Comparison of ENCODE assay signal across 8 cellular contexts in the genomic region with DNA sequence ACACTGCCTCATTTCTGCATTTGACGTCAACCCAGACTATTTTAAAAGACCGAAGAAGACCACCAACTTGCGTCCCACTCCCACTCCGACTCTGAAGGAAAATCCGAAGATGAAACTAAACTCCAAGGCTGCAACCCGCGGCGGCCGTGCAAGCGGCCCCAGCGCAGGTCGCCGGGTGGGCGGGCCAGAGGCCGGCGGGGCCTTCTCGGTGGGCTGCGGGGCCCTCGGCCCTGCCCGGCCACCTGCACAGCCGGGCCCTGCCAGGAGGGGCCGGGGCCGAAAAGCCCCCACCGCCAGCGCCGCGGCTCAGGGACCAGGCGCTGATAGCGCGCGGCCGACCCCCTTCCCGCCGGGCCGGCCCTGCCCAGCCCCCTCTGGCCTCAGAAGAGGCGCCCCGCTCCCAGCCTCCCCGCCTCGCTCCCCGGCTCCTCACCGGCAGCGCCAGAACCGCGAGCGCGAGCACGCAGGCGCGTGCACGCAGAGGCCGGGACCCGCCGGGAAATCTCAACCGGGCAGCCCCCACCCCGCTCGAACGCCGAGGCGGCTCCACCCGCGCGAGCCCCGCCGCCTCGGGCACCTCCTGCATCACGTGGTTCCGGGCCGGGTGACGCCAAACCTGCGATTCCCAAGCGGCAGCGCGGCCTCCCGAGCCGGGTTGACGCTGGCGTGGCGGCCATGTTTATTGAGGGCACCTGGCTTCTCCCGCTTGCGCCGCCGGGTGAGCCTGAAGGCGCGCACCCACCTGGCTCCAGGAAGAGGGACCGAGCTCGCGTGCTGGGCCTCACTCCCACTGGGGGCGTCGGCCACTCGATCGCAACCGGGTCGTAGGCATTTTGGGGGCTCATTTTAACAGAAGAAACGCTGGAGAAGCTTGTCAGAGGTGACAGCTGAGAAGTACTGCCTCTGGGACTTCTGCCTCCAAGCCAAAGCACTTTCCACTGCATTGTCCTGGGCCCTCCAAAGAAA. TPM values are rescaled to one million over a fixed set of nuclear protein-coding genes. Genes with fewer than 3 reads are reported as not detected.
A peak's percentile ranks its signal among the peaks of the same experiment; 100 is the strongest.
DNase-seq lines count a peak whose midpoint lies in the region; ATAC-seq and TF ChIP-seq lines count a peak whose summit lies in the region.

A gene (minus strand): TSS at position 589 of the 966 bp plus-strand sequence. CDS start 1,170 bp downstream, outside the sequence.

- ATAC-seq in GM21723 (IDR thresholded peaks at IDR 0.05; ENCODE audit: unreplicated experiment) (peak; percentile 90), esophagus mucosa (peak; percentile 95)

- H3K79me2 ChIP-seq in PC-9 (ENCODE audit: low read depth), result peaks cover 21% of the 10 kb centered on the region

- in situ Hi-C loops in KBM-7 (cut with MboI; ENCODE audit: low pct_unique_long_range_greater_than_20kb, low sequenced_read_pairs), result no loop called here

- H3K4me1 ChIP-seq in PC-9 (replicated peaks; ENCODE audit: insufficient read depth) (peaks cover 18% of the 10 kb centered on the region), muscle layer of duodenum (ENCODE audit: control insufficient read depth in 1 of 2, insufficient read depth in 2 of 2, low read length in 2 of 2) (peaks cover 3 to 12% of the 10 kb centered on the region in 2 donors)

- no peaks in the 10 kb centered on the region for H4K20me1 ChIP-seq in PC-9 (ENCODE audit: insufficient read depth)

- H3K27ac ChIP-seq in PC-9 (peak within 1 kb of the TSS; percentile 18), muscle layer of duodenum (ENCODE audit: low read length) (peak within 1 kb of the TSS; percentile 41)

- DNase-seq in DMS153 treated with DMSO at 0.1 percent for 48 hours (lab: John Stamatoyannopoulos, UW; ENCODE audit: unreplicated experiment), result peak; percentile 98
- DNase-seq in KBM-7, result peak; percentile 96
- peak; percentile 88 to 99 for DNase-seq in PC-9
- peak; percentile 95 to 97 for DNase-seq in activated T-cell treated with anti-CD3 and anti-CD28 coated beads, Interleukin-2, amount 50 U/mL, for 48 hours
- DNase-seq in stimulated activated CD8-positive, alpha-beta memory T cell treated with anti-CD3 and anti-CD28 coated beads, Interleukin-7, amount 100 ng/mL, for 4 hours (ENCODE audit: low read depth in 2 of 2), result peak; percentile 88 to 93

- peak within 1 kb of the TSS; percentile 95 for H2AFZ ChIP-seq in PC-9

- no peaks in the 10 kb centered on the region for H3K27me3 ChIP-seq in PC-9 (ENCODE audit: insufficient read depth, low read depth)
- no peaks in the 10 kb centered on the region for H3K27me3 ChIP-seq in muscle layer of duodenum (ENCODE audit: low read depth, low read length)

- H3K9me2 ChIP-seq in PC-9 (ENCODE audit: insufficient read depth), result no peaks in the 10 kb centered on the region

- POLR2A ChIA-PET in PC-9 (lab: Charles Lee; ENCODE audit: unreplicated experiment), result interaction anchor here (0.6 to 0.7 kb wide), 3 partner anchors 21 to 1681 kb away, joined by 4 read pairs; a partner anchor contains a TSS

- H3K4me3 ChIP-seq in PC-9 (peak within 1 kb of the TSS; percentile 85), muscle layer of duodenum (ENCODE audit: low read depth in 1 of 2, low read length in 2 of 2) (peak within 1 kb of the TSS; percentile 77 to 86)

- BruUV-seq in PC-9 (replicated peaks; lab: Mats Ljungman, UMichigan), result TSS peak; percentile 21

- CTCF ChIA-PET in PC-9 (lab: Charles Lee), result no interaction called here

- no peaks in the 10 kb centered on the region for H3K9me3 ChIP-seq in PC-9 (ENCODE audit: insufficient read depth, low read depth)
- no peaks in the 10 kb centered on the region for H3K9me3 ChIP-seq in muscle layer of duodenum (ENCODE audit: control insufficient read depth in 1 of 2, low read length in 2 of 2)

- intact Hi-C loops in PC-9 (cut with micrococcal nuclease; ENCODE audit: unreplicated experiment), result loop anchor here (1.0 to 2.0 kb wide), 2 partner anchors 19 to 23 kb away; no protein-coding TSS in a partner anchor

- peaks cover 6% of the 10 kb centered on the region for H3K36me3 ChIP-seq in PC-9 (ENCODE audit: low read depth)
- peaks cover 16 to 21% of the 10 kb centered on the region in 2 donors for H3K36me3 ChIP-seq in muscle layer of duodenum (ENCODE audit: control insufficient read depth in 1 of 2, insufficient read depth in 2 of 2, low read length in 2 of 2)

- TF ChIP-seq CTCF in PC-9 (conservative IDR thresholded peaks at IDR 0.05), result no peak

- peaks cover 30% of the 10 kb centered on the region for H3F3A ChIP-seq in PC-9 (ENCODE audit: insufficient read depth, low read depth)

- peak within 1 kb of the TSS; percentile 88 for H3K4me2 ChIP-seq in PC-9

RNA-seq across cellular contexts. Expression of the gene that starts here (rescaled TPM):
- total RNA-seq in PC-9 (2021), result 4.9 and 7.3 TPM in 2 replicates
- total RNA-seq in esophagus mucosa, result 3.8 TPM

Comparison
In these comparisons a context has a peak if more than half of its experiments do, and no peak if none do; other contexts are left out.
1. Peak in every context shown above with its lines: DNase-seq, ATAC-seq, H3K4me3 ChIP-seq and H3K27ac ChIP-seq.